Comparison of ENCODE assay signal across 1 cellular context in genomic region chr1:28190337-28190979, GRCh38.
TF ChIP-seq lines count a peak whose summit lies in the region.

No MANE protein-coding gene starts in this region.

TF ChIP-seq in IMR-90, 13 proteins besides CTCF, POLR2A, EP300 and RAD21:
- TF ChIP-seq ELK1 (IDR thresholded peaks at IDR 0.05; ENCODE audit: borderline replicate concordance, low read depth, low read length), result no peak
- TF ChIP-seq SMC3 (IDR thresholded peaks at IDR 0.05; ENCODE audit: low read depth, low read length), result no peak
- TF ChIP-seq RFX5 (IDR thresholded peaks at IDR 0.05; ENCODE audit: low read depth, low read length), result no peak
- no peak for TF ChIP-seq FOS (IDR thresholded peaks at IDR 0.05; ENCODE audit: low read depth, low read length)
- TF ChIP-seq MXI1 (IDR thresholded peaks at IDR 0.05; ENCODE audit: borderline replicate concordance, low read depth, low read length), result no peak
- TF ChIP-seq MAZ (IDR thresholded peaks at IDR 0.05; ENCODE audit: borderline replicate concordance, low read depth, low read length), result no peak
- TF ChIP-seq NFE2L2 (IDR thresholded peaks at IDR 0.05; ENCODE audit: low read depth, low read length), result no peak
- TF ChIP-seq USF2 (IDR thresholded peaks at IDR 0.05; ENCODE audit: low read depth, low read length), result no peak
- no peak for TF ChIP-seq BHLHE40 (IDR thresholded peaks at IDR 0.05; ENCODE audit: low read depth, low read length)
- TF ChIP-seq RCOR1 (IDR thresholded peaks at IDR 0.05; ENCODE audit: insufficient replicate concordance, low read length), result no peak
- TF ChIP-seq CEBPB (IDR thresholded peaks at IDR 0.05; ENCODE audit: low read depth, low read length), result no peak
- no peak for TF ChIP-seq MAFK (IDR thresholded peaks at IDR 0.05; ENCODE audit: low read depth, low read length)
- no peak for TF ChIP-seq CHD1 (IDR thresholded peaks at IDR 0.05; ENCODE audit: low read depth, low read length)
TF ChIP-seq in IMR-90: peak in this region for 0.
